Comparison of ENCODE assay signal across 1 cellular context in genomic region chr18:9615973-9616559, GRCh38.
TF ChIP-seq lines count a peak whose summit lies in the region.

No MANE protein-coding gene starts in this region.

TF ChIP-seq in endothelial cell of umbilical vein, 7 proteins besides CTCF, POLR2A, EP300 and RAD21:
- TF ChIP-seq GATA2 (IDR thresholded peaks at IDR 0.05; ENCODE audit: insufficient read depth, insufficient read length, low read depth, low read length) (no peak), MYC (IDR thresholded peaks at IDR 0.05; ENCODE audit: low read depth, low read length) (no peak), POLR2AphosphoS5 (IDR thresholded peaks at IDR 0.05; ENCODE audit: insufficient read depth, low read depth, low read length) (no peak), FOS (IDR thresholded peaks at IDR 0.05; ENCODE audit: borderline replicate concordance, insufficient read depth, low read length) (no peak), EZH2 (IDR thresholded peaks at IDR 0.05; ENCODE audit: borderline replicate concordance, low read depth, low read length, severe bottlenecking) (no peak), JUN (IDR thresholded peaks at IDR 0.05; ENCODE audit: borderline replicate concordance, insufficient read depth, insufficient read length, low read depth) (no peak)
- TF ChIP-seq, protein P1, sequence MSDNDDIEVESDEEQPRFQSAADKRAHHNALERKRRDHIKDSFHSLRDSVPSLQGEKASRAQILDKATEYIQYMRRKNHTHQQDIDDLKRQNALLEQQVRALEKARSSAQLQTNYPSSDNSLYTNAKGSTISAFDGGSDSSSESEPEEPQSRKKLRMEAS (IDR thresholded peaks at IDR 0.05; ENCODE audit: insufficient read depth, insufficient read length), result no peak
